Comparison of ENCODE assay signal across 2 cellular contexts in genomic region chr22:30432096-30432495, GRCh38.
TF ChIP-seq lines count a peak whose summit lies in the region.

No MANE protein-coding gene starts in this region.

TF ChIP-seq in GM23338, 12 proteins besides CTCF, POLR2A, EP300 and RAD21:
- no peak for TF ChIP-seq ZNF462 (CRISPR knock-in tag; IDR thresholded peaks at IDR 0.05)
- TF ChIP-seq ZNF114 (CRISPR knock-in tag; IDR thresholded peaks at IDR 0.05): no peak
- no peak for TF ChIP-seq REST (IDR thresholded peaks at IDR 0.05; ENCODE audit: unreplicated experiment)
- TF ChIP-seq NANOG (IDR thresholded peaks at IDR 0.05; ENCODE audit: borderline replicate concordance): no peak
- no peak for TF ChIP-seq POLR2AphosphoS5 (IDR thresholded peaks at IDR 0.05; ENCODE audit: low read depth)
- TF ChIP-seq ETS1 (IDR thresholded peaks at IDR 0.05): no peak
- TF ChIP-seq EZH2 (IDR thresholded peaks at IDR 0.05; ENCODE audit: low read depth, unreplicated experiment): no peak
- no peak for TF ChIP-seq CREB1 (CRISPR knock-in tag; IDR thresholded peaks at IDR 0.05; ENCODE audit: low read depth)
- no peak for TF ChIP-seq ZNF331 (CRISPR knock-in tag; IDR thresholded peaks at IDR 0.05; ENCODE audit: low read depth)
- TF ChIP-seq EZH2phosphoT487 (IDR thresholded peaks at IDR 0.05; ENCODE audit: unreplicated experiment): no peak
- TF ChIP-seq STAT1 (IDR thresholded peaks at IDR 0.05; ENCODE audit: unreplicated experiment): no peak
- no peak for TF ChIP-seq JUNB (IDR thresholded peaks at IDR 0.05; ENCODE audit: unreplicated experiment)

TF ChIP-seq in H1, 55 proteins besides CTCF, POLR2A, EP300 and RAD21:
- TF ChIP-seq CHD7 (IDR thresholded peaks at IDR 0.05; ENCODE audit: insufficient replicate concordance, low read length) (no peak), JUN (IDR thresholded peaks at IDR 0.05; ENCODE audit: low read depth, low read length) (no peak), CTBP2 (IDR thresholded peaks at IDR 0.05; ENCODE audit: borderline replicate concordance, insufficient read depth, insufficient read length, low read length) (no peak), POU5F1 (IDR thresholded peaks at IDR 0.05; ENCODE audit: low read depth, low read length) (no peak), GTF2F1 (IDR thresholded peaks at IDR 0.05; ENCODE audit: borderline replicate concordance, low read depth, low read length) (no peak), ZNF274 (IDR thresholded peaks at IDR 0.05; ENCODE audit: borderline replicate concordance, extremely low read depth, low read length) (no peak), ASH2L (IDR thresholded peaks at IDR 0.05; ENCODE audit: low read length) (no peak), NANOG (IDR thresholded peaks at IDR 0.05; ENCODE audit: insufficient read depth, low read depth, low read length, poor library complexity, severe bottlenecking) (no peak), TAF1 (IDR thresholded peaks at IDR 0.05; ENCODE audit: low read depth, low read length) (no peak), CHD2 (IDR thresholded peaks at IDR 0.05; ENCODE audit: low read length) (no peak), EZH2 (IDR thresholded peaks at IDR 0.05; ENCODE audit: low read depth, low read length, severe bottlenecking) (no peak), NRF1 (IDR thresholded peaks at IDR 0.05; ENCODE audit: low read depth, low read length) (no peak)
TF ChIP-seq in H1: peak in this region for 0.
